Comparison of ENCODE assay signal across 8 cellular contexts in genomic region chr4:113760094-113760851, GRCh38. TPM values are rescaled to one million over a fixed set of nuclear protein-coding genes. Genes with fewer than 3 reads are reported as not detected.
DNase-seq lines count a peak whose midpoint lies in the region; ATAC-seq and TF ChIP-seq lines count a peak whose summit lies in the region.

No MANE protein-coding gene starts in this region.

- peak overlapping the region; percentile 97 for H3K27ac Mint-ChIP-seq in activated CD4-positive, alpha-beta T cell treated with anti-CD3 and anti-CD28 coated beads, Interleukin-2, amount 10 ng/mL, durations not matched to agents 24 days and 14 days
- H3K27ac Mint-ChIP-seq in stimulated activated naive B cell treated with anti-CD40 and anti-IgM and Interleukin-4, amounts not matched to agents 10 μg/mL and 1 μg/mL and 100 μg/mL, for 72 hours = peak overlapping the region; percentile 99

- intact Hi-C loops in activated CD4-positive, alpha-beta T cell treated with anti-CD3 and anti-CD28 coated beads, Interleukin-2, amount 10 ng/mL, durations not matched to agents 24 days and 14 days (cut with micrococcal nuclease) = no loop called here

- H3K4me1 Mint-ChIP-seq in activated CD4-positive, alpha-beta T cell treated with anti-CD3 and anti-CD28 coated beads, Interleukin-2, amount 10 ng/mL, durations not matched to agents 24 days and 14 days = peaks cover 48% of the 10 kb centered on the region
- peaks cover 13 to 31% of the 10 kb centered on the region in 2 donors for H3K4me1 Mint-ChIP-seq in stimulated activated naive B cell treated with anti-CD40 and anti-IgM and Interleukin-4, amounts not matched to agents 10 μg/mL and 1 μg/mL and 100 μg/mL, for 72 hours

- DNase-seq in DMS53 (lab: John Stamatoyannopoulos, UW) (peak; percentile 59), MG63 (peak; percentile 11), lung (ENCODE audit: low spot score) (peak; percentile 58), RPMI8226 (no peak)
- DNase-seq in activated CD4-positive, alpha-beta T cell treated with anti-CD3 and anti-CD28 coated beads, Interleukin-2, amount 10 ng/mL, durations not matched to agents 24 days and 14 days = peak; percentile 80
- DNase-seq in effector CD4-positive, alpha-beta T cell = peak; percentile 14
- no peak for DNase-seq in stimulated activated naive B cell treated with anti-CD40 and anti-IgM and Interleukin-4, amounts not matched to agents 10 μg/mL and 1 μg/mL and 100 μg/mL, for 72 hours

- peaks cover 0 to 9% of the 10 kb centered on the region in 2 donors for H3K4me1 ChIP-seq in lung (ENCODE audit: control insufficient read depth in 2 of 2, insufficient read depth in 2 of 2, low read length in 2 of 2)

- no peak for ATAC-seq in lung (ENCODE audit: insufficient read depth, low FRiP score)
- no peak for ATAC-seq in stimulated activated naive B cell treated with anti-CD40 and anti-IgM and Interleukin-4, amounts not matched to agents 10 μg/mL and 1 μg/mL and 100 μg/mL, for 72 hours (replicated peaks)
- no peak for ATAC-seq in HG03432 (IDR thresholded peaks at IDR 0.05; ENCODE audit: unreplicated experiment)

- no peaks in the 10 kb centered on the region for H3K27me3 ChIP-seq in MG63
- no peaks in the 10 kb centered on the region for H3K27me3 ChIP-seq in lung (ENCODE audit: control insufficient read depth, insufficient read depth)

- peak overlapping the region; percentile 96 to 99 for H3K27ac ChIP-seq in lung (ENCODE audit: low read depth in 1 of 2, low read length in 1 of 2)

- peak overlapping the region; percentile 56 for H3K4me3 ChIP-seq in MG63
- peak overlapping the region; percentile 69 for H3K4me3 ChIP-seq in lung

- H3K27me3 Mint-ChIP-seq in activated CD4-positive, alpha-beta T cell treated with anti-CD3 and anti-CD28 coated beads, Interleukin-2, amount 10 ng/mL, durations not matched to agents 24 days and 14 days = peaks cover 3% of the 10 kb centered on the region
- no peaks in the 10 kb centered on the region for H3K27me3 Mint-ChIP-seq in stimulated activated naive B cell treated with anti-CD40 and anti-IgM and Interleukin-4, amounts not matched to agents 10 μg/mL and 1 μg/mL and 100 μg/mL, for 72 hours

- H3K36me3 ChIP-seq in MG63 (peaks cover 17% of the 10 kb centered on the region; the same call in 1 of the 2 replicates), lung (ENCODE audit: control insufficient read depth in 2 of 2, insufficient read depth in 2 of 2, low read length in 2 of 2) (no peaks in the 10 kb centered on the region)

- no peak for TF ChIP-seq CTCF in lung (IDR thresholded peaks at IDR 0.05; ENCODE audit: control extremely low read depth, extremely low read depth)

- WGBS in lung, 2 donors = 1 to 4% methylated on average over 22 of the region's 22 CpGs

- no peaks in the 10 kb centered on the region for H3K9me3 Mint-ChIP-seq in activated CD4-positive, alpha-beta T cell treated with anti-CD3 and anti-CD28 coated beads, Interleukin-2, amount 10 ng/mL, durations not matched to agents 24 days and 14 days
- H3K9me3 Mint-ChIP-seq in stimulated activated naive B cell treated with anti-CD40 and anti-IgM and Interleukin-4, amounts not matched to agents 10 μg/mL and 1 μg/mL and 100 μg/mL, for 72 hours = no peaks in the 10 kb centered on the region

- H3K9me3 ChIP-seq in MG63 (no peaks in the 10 kb centered on the region), lung (ENCODE audit: control insufficient read depth in 2 of 2, insufficient read depth in 1 of 2, low read length in 1 of 2) (no peaks in the 10 kb centered on the region)

- H3K36me3 Mint-ChIP-seq in activated CD4-positive, alpha-beta T cell treated with anti-CD3 and anti-CD28 coated beads, Interleukin-2, amount 10 ng/mL, durations not matched to agents 24 days and 14 days (ENCODE audit: low read depth) = peaks cover 30% of the 10 kb centered on the region
- H3K36me3 Mint-ChIP-seq in stimulated activated naive B cell treated with anti-CD40 and anti-IgM and Interleukin-4, amounts not matched to agents 10 μg/mL and 1 μg/mL and 100 μg/mL, for 72 hours = peaks cover 13 to 23% of the 10 kb centered on the region in 2 donors

- peak overlapping the region; percentile 95 for H3K4me3 Mint-ChIP-seq in activated CD4-positive, alpha-beta T cell treated with anti-CD3 and anti-CD28 coated beads, Interleukin-2, amount 10 ng/mL, durations not matched to agents 24 days and 14 days
- H3K4me3 Mint-ChIP-seq in stimulated activated naive B cell treated with anti-CD40 and anti-IgM and Interleukin-4, amounts not matched to agents 10 μg/mL and 1 μg/mL and 100 μg/mL, for 72 hours = peak overlapping the region; percentile 96 to 98

RNA-seq across cellular contexts. Expression of gene CAMK2D, which starts 1.3 kb away (rescaled TPM):
- 11.8 and 19.9 TPM in 2 replicates for total RNA-seq in MG63 (2014; rRNA removed; shearing (Covaris generic); ENCODE audit: low replicate concordance)
- 63.8 and 69.3 TPM in 2 replicates for total RNA-seq in activated CD4-positive, alpha-beta T cell treated with anti-CD3 and anti-CD28 coated beads, Interleukin-2, amount 10 ng/mL, durations not matched to agents 24 days and 14 days
- 10 to 100 TPM; 57.0 to 98.2 TPM for total RNA-seq in lung
- polyA plus RNA-seq in lung = 10 to 100 TPM; 11.9 to 16.2 TPM

Comparison
In these comparisons a context has a peak if more than half of its experiments do, and no peak if none do; other contexts are left out.
1. DNase-seq: peak in DMS53 (single experiment), MG63 (single experiment), activated CD4-positive, alpha-beta T cell treated with anti-CD3 and anti-CD28 coated beads, Interleukin-2, amount 10 ng/mL, durations not matched to agents 24 days and 14 days (single experiment), effector CD4-positive, alpha-beta T cell (single experiment) and lung (single experiment); none in stimulated activated naive B cell treated with anti-CD40 and anti-IgM and Interleukin-4, amounts not matched to agents 10 μg/mL and 1 μg/mL and 100 μg/mL, for 72 hours (single experiment) and RPMI8226 (single experiment).